Comparison of ENCODE assay signal across 1 cellular context in genomic region chr3:190548031-190548656, GRCh38.
A peak's percentile ranks its signal among the peaks of the same experiment; 100 is the strongest.
TF ChIP-seq lines count a peak whose summit lies in the region.

No MANE protein-coding gene starts in this region.

TF ChIP-seq in HepG2, 621 proteins besides CTCF, POLR2A, EP300 and RAD21 (continued from another document):
- no peak for TF ChIP-seq ZNF251 (CRISPR knock-in tag; IDR thresholded peaks at IDR 0.05)
- TF ChIP-seq MED13 (CRISPR knock-in tag; IDR thresholded peaks at IDR 0.05), result peak; percentile 87
- no peak for TF ChIP-seq PRMT3 (CRISPR knock-in tag; IDR thresholded peaks at IDR 0.05; ENCODE audit: borderline replicate concordance, low read depth)
- TF ChIP-seq GMEB1 (CRISPR knock-in tag; IDR thresholded peaks at IDR 0.05; ENCODE audit: borderline replicate concordance), result no peak
- peak; percentile 89; the same call in 1 of the 2 replicates for TF ChIP-seq ZKSCAN8 (CRISPR knock-in tag; IDR thresholded peaks at IDR 0.05; ENCODE audit: borderline replicate concordance)
- peak; percentile 87 for TF ChIP-seq TBL1XR1 (IDR thresholded peaks at IDR 0.05; ENCODE audit: borderline replicate concordance, low read length, partially characterized antibody)
- TF ChIP-seq GMEB2 (CRISPR knock-in tag; IDR thresholded peaks at IDR 0.05; ENCODE audit: low read depth), result no peak
- TF ChIP-seq SNRNP70 (IDR thresholded peaks at IDR 0.05; ENCODE audit: low read depth, low read length), result no peak
- no peak for TF ChIP-seq AGO2 (optimal IDR thresholded peaks at IDR 0.05; ENCODE audit: low read depth, low read length)
- TF ChIP-seq ZBTB20 (CRISPR knock-in tag; IDR thresholded peaks at IDR 0.05; ENCODE audit: borderline replicate concordance, low read depth), result peak; percentile 87; the same call in 1 of the 2 replicates
- peak; percentile 92 for TF ChIP-seq FOXO1 (CRISPR knock-in tag; IDR thresholded peaks at IDR 0.05)
- TF ChIP-seq ZBTB7B (CRISPR knock-in tag; IDR thresholded peaks at IDR 0.05), result no peak; the same call in 1 of the 2 replicates
- TF ChIP-seq SNAI1 (CRISPR knock-in tag; IDR thresholded peaks at IDR 0.05; ENCODE audit: borderline replicate concordance), result no peak
- TF ChIP-seq ZSCAN5A (CRISPR knock-in tag; IDR thresholded peaks at IDR 0.05; ENCODE audit: borderline replicate concordance), result no peak
- no peak for TF ChIP-seq ZNF780A (CRISPR knock-in tag; IDR thresholded peaks at IDR 0.05)
TF ChIP-seq in HepG2: peak in this region for 158.
